ENCODE assay signal across 8 cellular contexts in genomic region chr5:108727639-108728565, GRCh38. TPM values are rescaled to one million over a fixed set of nuclear protein-coding genes. Genes with fewer than 3 reads are reported as not detected.
DNase-seq lines count a peak whose midpoint lies in the region; ATAC-seq and TF ChIP-seq lines count a peak whose summit lies in the region.

No MANE protein-coding gene starts in this region.

- TF ChIP-seq CTCF in neutrophil (IDR thresholded peaks at IDR 0.05) (no peak), upper lobe of right lung (IDR thresholded peaks at IDR 0.05) (no peak)

- in situ Hi-C loops in HAP-1 (cut with MboI; ENCODE audit: low sequenced_read_pairs) = no loop called here

- H3K27ac Mint-ChIP-seq in activated naive CD8-positive, alpha-beta T cell = peak overlapping the region; percentile 72

- H3K4me3 ChIP-seq in HAP-1 (peak overlapping the region; percentile 65), SJCRH30 (peak overlapping the region; percentile 79), neutrophil (ENCODE audit: low read depth in 1 of 2, low read length in 1 of 2) (peak overlapping the region; percentile 66 to 74), upper lobe of right lung (peak overlapping the region; percentile 70)

- peaks cover 18% of the 10 kb centered on the region for H3K27me3 Mint-ChIP-seq in activated naive CD8-positive, alpha-beta T cell

- H3K27ac ChIP-seq in SJCRH30 (peak overlapping the region; percentile 77), neutrophil (peak overlapping the region; percentile 77), upper lobe of right lung (peak overlapping the region; percentile 98)

- no peaks in the 10 kb centered on the region for H3K36me3 ChIP-seq in HAP-1 (replicated peaks)
- no peaks in the 10 kb centered on the region for H3K36me3 ChIP-seq in SJCRH30
- H3K36me3 ChIP-seq in neutrophil = no peaks in the 10 kb centered on the region
- H3K36me3 ChIP-seq in upper lobe of right lung = no peaks in the 10 kb centered on the region

- peak; percentile 99 for ATAC-seq in upper lobe of right lung

- H3K4me3 Mint-ChIP-seq in activated naive CD8-positive, alpha-beta T cell = peak overlapping the region; percentile 91

- H3K4me1 ChIP-seq in HAP-1 (peaks cover 21% of the 10 kb centered on the region), SJCRH30 (no peaks in the 10 kb centered on the region), neutrophil (ENCODE audit: control insufficient read depth in 1 of 2, insufficient read depth in 1 of 2, low read depth in 1 of 2, low read length in 1 of 2) (peaks cover 21 to 25% of the 10 kb centered on the region in 2 experiments), upper lobe of right lung (peaks cover 10% of the 10 kb centered on the region)

- DNase-seq in GM04503 (ENCODE audit: low read depth) (peak; percentile 62), HAP-1 (ENCODE audit: low spot score in 2 of 2) (peak; percentile 87 to 93), M059J (ENCODE audit: low read depth) (peak; percentile 90), SJCRH30 (peak; percentile 86 to 89), germinal center (ENCODE audit: low spot score) (peak; percentile 57), upper lobe of right lung (peak; percentile 96)

- no peaks in the 10 kb centered on the region for H3K27me3 ChIP-seq in HAP-1 (ENCODE audit: low read depth)
- no peaks in the 10 kb centered on the region for H3K27me3 ChIP-seq in SJCRH30
- no peaks in the 10 kb centered on the region for H3K27me3 ChIP-seq in neutrophil
- no peaks in the 10 kb centered on the region for H3K27me3 ChIP-seq in upper lobe of right lung

- H3K4me1 Mint-ChIP-seq in activated naive CD8-positive, alpha-beta T cell (ENCODE audit: low read depth) = peaks cover 25% of the 10 kb centered on the region

- H3K9me3 Mint-ChIP-seq in activated naive CD8-positive, alpha-beta T cell (ENCODE audit: low read depth) = no peaks in the 10 kb centered on the region

- intact Hi-C loops in upper lobe of right lung (cut with DNase I) = no loop called here

- H3K9me3 ChIP-seq in HAP-1 (no peaks in the 10 kb centered on the region), SJCRH30 (replicated peaks) (no peaks in the 10 kb centered on the region), neutrophil (no peaks in the 10 kb centered on the region), upper lobe of right lung (no peaks in the 10 kb centered on the region)

- H3K36me3 Mint-ChIP-seq in activated naive CD8-positive, alpha-beta T cell = no peaks in the 10 kb centered on the region

RNA-seq across cellular contexts. Expression of gene FER, which starts 19.8 kb away (rescaled TPM):
- 9.0 TPM in 2 replicates for total RNA-seq in M059J (2014; rRNA removed; shearing (Covaris generic))
- 15.9 and 17.6 TPM in 2 replicates for total RNA-seq in SJCRH30 (2014; rRNA removed; shearing (Covaris generic))
- 33.6 TPM for total RNA-seq in upper lobe of right lung

Comparison
In these comparisons a context has a peak if more than half of its experiments do, and no peak if none do; other contexts are left out.
1. Peak in every context shown above with its lines: DNase-seq, ATAC-seq, H3K4me3 ChIP-seq and H3K27ac ChIP-seq.